8 cellular contexts compared by ENCODE assay signal in the genomic region with DNA sequence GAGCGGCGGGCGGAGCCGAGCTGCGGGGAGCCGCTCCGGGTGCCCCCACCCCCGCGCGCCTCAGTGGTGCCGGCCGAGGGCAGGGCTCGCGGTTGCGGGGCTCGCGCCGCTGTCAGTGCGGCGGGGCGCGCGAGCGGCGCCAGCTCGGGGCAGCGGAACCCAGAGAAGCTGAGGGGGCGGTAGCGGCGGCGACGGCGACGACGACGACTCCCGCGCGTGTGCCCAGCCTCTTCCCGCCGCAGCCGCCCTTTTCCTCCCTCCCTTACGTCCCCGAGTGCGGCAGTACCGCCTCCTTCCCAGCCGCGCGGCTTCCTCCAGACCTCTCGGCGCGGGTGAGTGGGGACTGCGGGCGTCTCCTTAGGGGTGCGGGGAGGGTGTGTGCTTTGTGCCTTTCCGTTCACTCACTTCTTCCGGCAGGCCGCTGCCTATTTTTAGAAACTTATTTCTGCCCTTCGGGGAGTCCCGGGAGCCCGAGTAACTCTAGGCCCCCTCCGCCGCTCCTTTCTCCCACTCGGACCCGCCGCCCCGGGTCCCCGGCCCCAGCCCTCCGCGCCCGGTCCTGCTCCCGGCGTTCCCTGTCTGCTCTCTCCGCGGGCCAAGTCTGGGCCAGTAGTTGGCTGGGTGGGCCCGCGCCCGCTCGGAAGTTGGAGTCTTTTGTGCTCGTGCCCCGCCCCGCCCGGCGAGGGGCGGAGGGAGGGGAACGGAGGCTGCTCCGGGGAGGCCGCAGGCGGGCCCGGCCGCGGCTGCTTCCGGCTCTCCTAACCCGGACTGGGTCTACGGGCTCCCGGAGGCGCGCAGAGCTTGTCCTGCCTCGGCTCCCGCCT. TPM values are rescaled to one million over a fixed set of nuclear protein-coding genes. Genes with fewer than 3 reads are reported as not detected.
DNase-seq lines count a peak whose midpoint lies in the region; ATAC-seq and TF ChIP-seq lines count a peak whose summit lies in the region.

A gene (plus strand): TSS at position 112 of the 824 bp plus-strand sequence. CDS start 78,164 bp downstream, outside the sequence.

- no peak for TF ChIP-seq CTCF in activated CD8-positive, alpha-beta T cell treated with anti-CD3 and anti-CD28 coated beads for 36 hours (IDR thresholded peaks at IDR 0.05)

- H3K9me3 Mint-ChIP-seq in activated CD8-positive, alpha-beta T cell treated with anti-CD3 and anti-CD28 coated beads for 36 hours = no peaks in the 10 kb centered on the region

- POLR2A ChIA-PET in activated CD8-positive, alpha-beta T cell treated with anti-CD3 and anti-CD28 coated beads for 36 hours (lab: Charles Lee) = interaction anchor here (0.6 to 2.3 kb wide), 8 partner anchors 11 to 118 kb away, joined by 3 to 20 read pairs (median 4); a partner anchor contains a TSS

- H3K27ac Mint-ChIP-seq in activated CD8-positive, alpha-beta T cell treated with anti-CD3 and anti-CD28 coated beads for 36 hours = peak within 1 kb of the TSS; percentile 97

- intact Hi-C loops in activated CD8-positive, alpha-beta T cell treated with anti-CD3 and anti-CD28 coated beads for 36 hours (cut with micrococcal nuclease) = loop anchor here (1.0 kb wide), 1 partner anchor 118 kb away; a partner anchor contains a TSS

- H3K4me3 Mint-ChIP-seq in activated CD8-positive, alpha-beta T cell treated with anti-CD3 and anti-CD28 coated beads for 36 hours = peak within 1 kb of the TSS; percentile 98

- peak in 13 of 14 donors; percentile 19 to 95 (median 73) for DNase-seq in C1 segment of cervical spinal cord (lab: John Stamatoyannopoulos, UW)
- peak; percentile 48 for DNase-seq in NCI-H748 treated with DMSO at 0.1 percent for 48 hours (lab: John Stamatoyannopoulos, UW)
- peak; percentile 84 for DNase-seq in activated CD8-positive, alpha-beta T cell treated with anti-CD3 and anti-CD28 coated beads for 36 hours
- DNase-seq in effector CD4-positive, alpha-beta T cell = peak; percentile 77
- DNase-seq in medulla oblongata (ENCODE audit: extremely low spot score) = peak; percentile 80
- peak; percentile 66 for DNase-seq in stimulated activated CD8-positive, alpha-beta memory T cell treated with anti-CD3 and anti-CD28 coated beads, Interleukin-12 subunit alpha, Interleukin-12 subunit beta, amount 100 ng/mL, for 1 hour (ENCODE audit: low read depth)

- H3K27me3 Mint-ChIP-seq in activated CD8-positive, alpha-beta T cell treated with anti-CD3 and anti-CD28 coated beads for 36 hours = no peaks in the 10 kb centered on the region

- ATAC-seq in GM19324 (IDR thresholded peaks at IDR 0.05; ENCODE audit: low FRiP score, unreplicated experiment) (peak; percentile 61), HG03460 (IDR thresholded peaks at IDR 0.05; ENCODE audit: unreplicated experiment) (peak; percentile 39)
- peak; percentile 51 for ATAC-seq in activated CD8-positive, alpha-beta T cell treated with anti-CD3 and anti-CD28 coated beads for 36 hours

- CTCF ChIA-PET in activated CD8-positive, alpha-beta T cell treated with anti-CD3 and anti-CD28 coated beads for 36 hours (lab: Charles Lee) = interaction anchor here (0.8 to 1.5 kb wide), 7 partner anchors 11 to 326 kb away, joined by 3 to 4 read pairs (median 3); a partner anchor contains a TSS

- H3K4me1 Mint-ChIP-seq in activated CD8-positive, alpha-beta T cell treated with anti-CD3 and anti-CD28 coated beads for 36 hours (ENCODE audit: low read depth) = peaks cover 61% of the 10 kb centered on the region

- H3K36me3 Mint-ChIP-seq in activated CD8-positive, alpha-beta T cell treated with anti-CD3 and anti-CD28 coated beads for 36 hours (ENCODE audit: low read depth) = peaks cover 43% of the 10 kb centered on the region

RNA-seq across cellular contexts. Expression of the gene that starts here (rescaled TPM):
- 100 to 1,000 TPM; 151 to 153 TPM for total RNA-seq in activated CD8-positive, alpha-beta T cell treated with anti-CD3 and anti-CD28 coated beads for 36 hours

Comparison
In these comparisons a context has a peak if more than half of its experiments do, and no peak if none do; other contexts are left out.
1. Peak in every context shown above with its lines: DNase-seq and ATAC-seq.